In genomic region chr6:72035966-72036365, GRCh38 we compare ENCODE assay signal across 1 cellular context.
TF ChIP-seq lines count a peak whose summit lies in the region.

No MANE protein-coding gene starts in this region.

TF ChIP-seq in GM23338, 12 proteins besides CTCF, POLR2A, EP300 and RAD21 (continued from another document):
- TF ChIP-seq, protein P1, sequence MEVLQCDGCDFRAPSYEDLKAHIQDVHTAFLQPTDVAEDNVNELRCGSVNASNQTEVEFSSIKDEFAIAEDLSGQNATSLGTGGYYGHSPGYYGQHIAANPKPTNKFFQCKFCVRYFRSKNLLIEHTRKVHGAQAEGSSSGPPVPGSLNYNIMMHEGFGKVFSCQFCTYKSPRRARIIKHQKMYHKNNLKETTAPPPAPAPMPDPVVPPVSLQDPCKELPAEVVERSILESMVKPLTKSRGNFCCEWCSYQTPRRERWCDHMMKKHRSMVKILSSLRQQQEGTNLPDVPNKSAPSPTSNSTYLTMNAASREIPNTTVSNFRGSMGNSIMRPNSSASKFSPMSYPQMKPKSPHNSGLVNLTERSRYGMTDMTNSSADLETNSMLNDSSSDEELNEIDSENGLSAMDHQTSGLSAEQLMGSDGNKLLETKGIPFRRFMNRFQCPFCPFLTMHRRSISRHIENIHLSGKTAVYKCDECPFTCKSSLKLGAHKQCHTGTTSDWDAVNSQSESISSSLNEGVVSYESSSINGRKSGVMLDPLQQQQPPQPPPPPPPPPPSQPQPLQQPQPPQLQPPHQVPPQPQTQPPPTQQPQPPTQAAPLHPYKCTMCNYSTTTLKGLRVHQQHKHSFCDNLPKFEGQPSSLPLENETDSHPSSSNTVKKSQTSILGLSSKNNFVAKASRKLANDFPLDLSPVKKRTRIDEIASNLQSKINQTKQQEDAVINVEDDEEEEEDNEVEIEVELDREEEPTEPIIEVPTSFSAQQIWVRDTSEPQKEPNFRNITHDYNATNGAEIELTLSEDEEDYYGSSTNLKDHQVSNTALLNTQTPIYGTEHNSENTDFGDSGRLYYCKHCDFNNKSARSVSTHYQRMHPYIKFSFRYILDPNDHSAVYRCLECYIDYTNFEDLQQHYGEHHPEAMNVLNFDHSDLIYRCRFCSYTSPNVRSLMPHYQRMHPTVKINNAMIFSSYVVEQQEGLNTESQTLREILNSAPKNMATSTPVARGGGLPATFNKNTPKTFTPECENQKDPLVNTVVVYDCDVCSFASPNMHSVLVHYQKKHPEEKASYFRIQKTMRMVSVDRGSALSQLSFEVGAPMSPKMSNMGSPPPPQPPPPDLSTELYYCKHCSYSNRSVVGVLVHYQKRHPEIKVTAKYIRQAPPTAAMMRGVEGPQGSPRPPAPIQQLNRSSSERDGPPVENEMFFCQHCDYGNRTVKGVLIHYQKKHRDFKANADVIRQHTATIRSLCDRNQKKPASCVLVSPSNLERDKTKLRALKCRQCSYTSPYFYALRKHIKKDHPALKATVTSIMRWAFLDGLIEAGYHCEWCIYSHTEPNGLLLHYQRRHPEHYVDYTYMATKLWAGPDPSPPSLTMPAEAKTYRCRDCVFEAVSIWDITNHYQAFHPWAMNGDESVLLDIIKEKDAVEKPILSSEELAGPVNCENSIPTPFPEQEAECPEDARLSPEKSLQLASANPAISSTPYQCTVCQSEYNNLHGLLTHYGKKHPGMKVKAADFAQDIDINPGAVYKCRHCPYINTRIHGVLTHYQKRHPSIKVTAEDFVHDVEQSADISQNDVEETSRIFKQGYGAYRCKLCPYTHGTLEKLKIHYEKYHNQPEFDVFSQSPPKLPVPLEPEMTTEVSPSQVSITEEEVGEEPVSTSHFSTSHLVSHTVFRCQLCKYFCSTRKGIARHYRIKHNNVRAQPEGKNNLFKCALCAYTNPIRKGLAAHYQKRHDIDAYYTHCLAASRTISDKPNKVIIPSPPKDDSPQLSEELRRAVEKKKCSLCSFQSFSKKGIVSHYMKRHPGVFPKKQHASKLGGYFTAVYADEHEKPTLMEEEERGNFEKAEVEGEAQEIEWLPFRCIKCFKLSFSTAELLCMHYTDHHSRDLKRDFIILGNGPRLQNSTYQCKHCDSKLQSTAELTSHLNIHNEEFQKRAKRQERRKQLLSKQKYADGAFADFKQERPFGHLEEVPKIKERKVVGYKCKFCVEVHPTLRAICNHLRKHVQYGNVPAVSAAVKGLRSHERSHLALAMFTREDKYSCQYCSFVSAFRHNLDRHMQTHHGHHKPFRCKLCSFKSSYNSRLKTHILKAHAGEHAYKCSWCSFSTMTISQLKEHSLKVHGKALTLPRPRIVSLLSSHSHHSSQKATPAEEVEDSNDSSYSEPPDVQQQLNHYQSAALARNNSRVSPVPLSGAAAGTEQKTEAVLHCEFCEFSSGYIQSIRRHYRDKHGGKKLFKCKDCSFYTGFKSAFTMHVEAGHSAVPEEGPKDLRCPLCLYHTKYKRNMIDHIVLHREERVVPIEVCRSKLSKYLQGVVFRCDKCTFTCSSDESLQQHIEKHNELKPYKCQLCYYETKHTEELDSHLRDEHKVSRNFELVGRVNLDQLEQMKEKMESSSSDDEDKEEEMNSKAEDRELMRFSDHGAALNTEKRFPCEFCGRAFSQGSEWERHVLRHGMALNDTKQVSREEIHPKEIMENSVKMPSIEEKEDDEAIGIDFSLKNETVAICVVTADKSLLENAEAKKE (CRISPR knock-in tag; IDR thresholded peaks at IDR 0.05) = no peak
- TF ChIP-seq ZNF331 (CRISPR knock-in tag; IDR thresholded peaks at IDR 0.05; ENCODE audit: low read depth) (no peak), ZNF114 (CRISPR knock-in tag; IDR thresholded peaks at IDR 0.05) (no peak), STAT1 (IDR thresholded peaks at IDR 0.05; ENCODE audit: unreplicated experiment) (no peak), EZH2phosphoT487 (IDR thresholded peaks at IDR 0.05; ENCODE audit: unreplicated experiment) (no peak), REST (IDR thresholded peaks at IDR 0.05; ENCODE audit: unreplicated experiment) (no peak)
